18 cellular contexts compared by ENCODE assay signal in genomic region chr3:24485511-24485910, GRCh38.
"Had no signal": no experiment of that assay in that cellular context is flagged by ENCODE, and none has a peak within 500 bp of the region (broad histone marks: within the 10 kb centered on the region; RNA-seq: fewer than 3 reads in every experiment).

No MANE protein-coding gene starts in this region.

- H3K27ac Mint-ChIP-seq: activated B cell treated with CpG ODN at 0.5 μM for 24 hours; activated naive CD4-positive, alpha-beta T cell treated with anti-CD3 and anti-CD28 coated beads, Interleukin-2, amount 50 U/mL, for 24 hours; activated T-cell treated with anti-CD3 and anti-CD28 coated beads, Interleukin-2, amount 50 U/mL, for 24 hours; brain; endodermal cell; natural killer cell treated with Interleukin-12 subunit alpha and Interleukin-12 subunit beta and Interleukin-15 and Interleukin-18, amount 100 ng/mL, for 72 hours; stimulated activated naive CD8-positive, alpha-beta T cell treated with anti-CD3 and anti-CD28 coated beads, Interleukin-15, Interleukin-2, amounts not matched to agents 100 ng/mL and 50 ng/mL, for 24 hours; T-cell had no signal

- H3K27me3 ChIP-seq: right lobe of liver had no signal

- H3K9me3 Mint-ChIP-seq: activated B cell treated with CpG ODN at 0.5 μM for 24 hours; activated naive CD4-positive, alpha-beta T cell treated with anti-CD3 and anti-CD28 coated beads, Interleukin-2, amount 50 U/mL, for 24 hours; activated T-cell treated with anti-CD3 and anti-CD28 coated beads, Interleukin-2, amount 50 U/mL, for 24 hours; brain; endodermal cell; natural killer cell treated with Interleukin-12 subunit alpha and Interleukin-12 subunit beta and Interleukin-15 and Interleukin-18, amount 100 ng/mL, for 72 hours; stimulated activated naive CD8-positive, alpha-beta T cell treated with anti-CD3 and anti-CD28 coated beads, Interleukin-15, Interleukin-2, amounts not matched to agents 100 ng/mL and 50 ng/mL, for 24 hours; T-cell had no signal

- DNase-seq: activated B cell treated with CpG ODN at 0.5 μM for 24 hours; activated effector memory CD4-positive, alpha-beta T cell treated with Interleukin-2 at 50 U/mL for 16 hours; activated T-cell treated with anti-CD3 and anti-CD28 coated beads, Interleukin-2, amount 50 U/mL, for 24 hours; amniotic stem cell; endodermal cell; foreskin fibroblast; head of caudate nucleus; nucleus accumbens; right lobe of liver; stimulated activated CD4-positive, alpha-beta T cell treated with anti-CD3 and anti-CD28 coated beads, Interleukin-12 subunit alpha, Interleukin-12 subunit beta, amount 100 ng/mL, for 4 hours; stimulated activated CD8-positive, alpha-beta memory T cell treated with anti-CD3 and anti-CD28 coated beads, Interleukin-4, amount 100 ng/mL, for 48 hours; T-cell had no signal

- H3K4me1 ChIP-seq: prostate gland had no signal

- H3K4me1 Mint-ChIP-seq: activated naive CD4-positive, alpha-beta T cell treated with anti-CD3 and anti-CD28 coated beads, Interleukin-2, amount 50 U/mL, for 24 hours; brain; endodermal cell; T-cell had no signal

- H3K4me3 Mint-ChIP-seq: activated B cell treated with CpG ODN at 0.5 μM for 24 hours; activated naive CD4-positive, alpha-beta T cell treated with anti-CD3 and anti-CD28 coated beads, Interleukin-2, amount 50 U/mL, for 24 hours; activated T-cell treated with anti-CD3 and anti-CD28 coated beads, Interleukin-2, amount 50 U/mL, for 24 hours; brain; endodermal cell; natural killer cell treated with Interleukin-12 subunit alpha and Interleukin-12 subunit beta and Interleukin-15 and Interleukin-18, amount 100 ng/mL, for 72 hours; stimulated activated naive CD8-positive, alpha-beta T cell treated with anti-CD3 and anti-CD28 coated beads, Interleukin-15, Interleukin-2, amounts not matched to agents 100 ng/mL and 50 ng/mL, for 24 hours; T-cell had no signal

- H3K9me3 ChIP-seq: prostate gland, right lobe of liver had no signal

- H3K27me3 Mint-ChIP-seq: natural killer cell treated with Interleukin-12 subunit alpha and Interleukin-12 subunit beta and Interleukin-15 and Interleukin-18, amount 100 ng/mL, for 72 hours had no signal

- ATAC-seq: left lobe of liver; natural killer cell treated with Interleukin-12 subunit alpha and Interleukin-12 subunit beta and Interleukin-15 and Interleukin-18, amount 100 ng/mL, for 72 hours; T-cell had no signal

- H3K27ac ChIP-seq: prostate gland, right lobe of liver had no signal

- H3K36me3 ChIP-seq: prostate gland, right lobe of liver had no signal

- H3K4me3 ChIP-seq: prostate gland, right lobe of liver had no signal
